In the genomic region with DNA sequence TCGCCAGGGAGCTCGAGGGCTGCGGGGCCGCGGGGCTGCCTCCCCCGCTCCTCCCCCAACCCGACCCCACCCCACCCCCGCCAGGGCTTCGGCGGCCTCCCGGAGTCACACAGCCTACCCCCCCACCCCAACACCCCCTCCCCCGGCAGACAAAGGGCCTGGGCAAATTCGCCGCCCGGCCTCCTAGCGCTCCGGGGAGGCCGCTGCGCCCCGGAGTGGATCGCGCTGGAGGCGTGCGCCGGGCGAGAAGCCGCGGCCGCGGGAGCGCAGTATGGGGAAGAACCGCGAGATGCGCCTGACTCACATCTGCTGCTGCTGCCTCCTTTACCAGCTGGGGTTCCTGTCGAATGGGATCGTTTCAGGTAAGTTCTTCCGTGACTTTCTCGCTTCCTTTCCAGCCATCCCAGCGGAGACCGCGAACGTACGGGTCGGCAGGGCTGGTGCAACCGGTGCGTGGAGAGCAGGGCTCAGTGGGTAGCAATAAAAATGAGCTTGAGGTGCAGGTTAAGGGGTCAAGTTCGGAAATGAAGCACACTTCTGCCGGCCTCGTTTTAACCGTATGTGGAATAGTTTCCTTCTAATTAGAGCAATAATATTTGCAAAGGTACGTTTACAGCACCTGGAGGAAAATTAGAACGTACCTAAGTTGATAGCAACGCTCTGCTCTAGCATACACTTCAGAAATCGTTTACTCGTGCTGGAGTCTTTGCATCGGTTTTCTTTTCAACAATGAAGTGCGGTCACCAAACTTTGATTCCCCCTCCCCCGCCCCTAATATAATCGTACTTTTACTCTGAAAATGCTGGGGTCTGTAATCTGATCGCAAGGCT, we compare ENCODE assay signal across 8 cellular contexts. TPM values are rescaled to one million over a fixed set of nuclear protein-coding genes. Genes with fewer than 3 reads are reported as not detected.
DNase-seq lines count a peak whose midpoint lies in the region; ATAC-seq and TF ChIP-seq lines count a peak whose summit lies in the region.

TSS of gene ADAMTS19 (plus strand) at position 178 of the 830 bp plus-strand sequence. CDS start at position 272, 94 bp downstream.

- no peaks in the 10 kb centered on the region for H3K36me3 ChIP-seq in parathyroid adenoma (ENCODE audit: control insufficient read depth, insufficient read depth, low read length)

- H3K9me3 ChIP-seq in parathyroid adenoma (ENCODE audit: control insufficient read depth, low read length): no peaks in the 10 kb centered on the region

- H3K4me3 Mint-ChIP-seq in activated CD8-positive, alpha-beta T cell treated with anti-CD3 and anti-CD28 coated beads for 36 hours: no peak within 1 kb of the TSS

- POLR2A ChIA-PET in activated CD8-positive, alpha-beta T cell treated with anti-CD3 and anti-CD28 coated beads for 36 hours (lab: Charles Lee): no interaction called here

- no peak within 1 kb of the TSS for H2AFZ ChIP-seq in parathyroid adenoma

- no peaks in the 10 kb centered on the region for H3K27me3 ChIP-seq in parathyroid adenoma (ENCODE audit: control insufficient read depth, insufficient read depth, low read length)

- no peaks in the 10 kb centered on the region for H3K36me3 Mint-ChIP-seq in activated CD8-positive, alpha-beta T cell treated with anti-CD3 and anti-CD28 coated beads for 36 hours (ENCODE audit: low read depth)

- CTCF ChIA-PET in activated CD8-positive, alpha-beta T cell treated with anti-CD3 and anti-CD28 coated beads for 36 hours (lab: Charles Lee): interaction anchor here (1.0 kb wide), 1 partner anchor 312 kb away, joined by 3 read pairs; no protein-coding TSS in a partner anchor

- DNase-seq in GM13977 (ENCODE audit: low spot score) (peak; percentile 65), globus pallidus (ENCODE audit: low spot score) (peak; percentile 11), DMS79 treated with DMSO at 0.1 percent for 48 hours (lab: John Stamatoyannopoulos, UW) (no peak), middle frontal gyrus (ENCODE audit: extremely low spot score, low spot score) (no peak)
- DNase-seq in activated CD8-positive, alpha-beta T cell treated with anti-CD3 and anti-CD28 coated beads for 36 hours: peak; percentile 39

- no peak within 1 kb of the TSS for H3K27ac Mint-ChIP-seq in activated CD8-positive, alpha-beta T cell treated with anti-CD3 and anti-CD28 coated beads for 36 hours

- H3K4me2 ChIP-seq in parathyroid adenoma (ENCODE audit: low read length): peak within 1 kb of the TSS; percentile 82

- H3K4me3 ChIP-seq in parathyroid adenoma (ENCODE audit: low read depth, low read length): peak within 1 kb of the TSS; percentile 51

- no peaks in the 10 kb centered on the region for H3K4me1 ChIP-seq in parathyroid adenoma

- peaks cover under 1% of the 10 kb centered on the region for H3K9me3 Mint-ChIP-seq in activated CD8-positive, alpha-beta T cell treated with anti-CD3 and anti-CD28 coated beads for 36 hours

- peaks cover 41% of the 10 kb centered on the region for H3K27me3 Mint-ChIP-seq in activated CD8-positive, alpha-beta T cell treated with anti-CD3 and anti-CD28 coated beads for 36 hours

- no peak within 1 kb of the TSS for H3K9ac ChIP-seq in parathyroid adenoma

- TF ChIP-seq CTCF in GM13977 (IDR thresholded peaks at IDR 0.05; ENCODE audit: extremely low read depth, insufficient read depth, missing control alignments) (no peak), parathyroid adenoma (IDR thresholded peaks at IDR 0.05) (no peak)
- no peak for TF ChIP-seq CTCF in activated CD8-positive, alpha-beta T cell treated with anti-CD3 and anti-CD28 coated beads for 36 hours (IDR thresholded peaks at IDR 0.05)

- intact Hi-C loops in activated CD8-positive, alpha-beta T cell treated with anti-CD3 and anti-CD28 coated beads for 36 hours (cut with micrococcal nuclease): no loop called here

- peak; percentile 37 for ATAC-seq in HG03520 (IDR thresholded peaks at IDR 0.05; ENCODE audit: unreplicated experiment)
- peak; percentile 66 for ATAC-seq in activated CD8-positive, alpha-beta T cell treated with anti-CD3 and anti-CD28 coated beads for 36 hours
- ATAC-seq in HG03571 (IDR thresholded peaks at IDR 0.05; ENCODE audit: unreplicated experiment): no peak

- H3K27ac ChIP-seq in parathyroid adenoma: no peak within 1 kb of the TSS

- in situ Hi-C loops in GM13977 (cut with MboI; ENCODE audit: low pct_unique_long_range_greater_than_20kb, low sequenced_read_pairs, unreplicated experiment): no loop called here

- peaks cover 9% of the 10 kb centered on the region for H3K4me1 Mint-ChIP-seq in activated CD8-positive, alpha-beta T cell treated with anti-CD3 and anti-CD28 coated beads for 36 hours (ENCODE audit: low read depth)

- no peaks in the 10 kb centered on the region for H3K79me2 ChIP-seq in parathyroid adenoma

RNA-seq across cellular contexts. Expression of gene ADAMTS19, which starts in this region (rescaled TPM):
- total RNA-seq in activated CD8-positive, alpha-beta T cell treated with anti-CD3 and anti-CD28 coated beads for 36 hours: not detected

Comparison
In these comparisons a context has a peak if more than half of its experiments do, and no peak if none do; other contexts are left out.
1. Peak in DNase-seq and ATAC-seq in activated CD8-positive, alpha-beta T cell treated with anti-CD3 and anti-CD28 coated beads for 36 hours; RNA of the gene not detected or under 1 TPM.
2. DNase-seq: peak in GM13977 (single experiment) and globus pallidus (single experiment); none in DMS79 treated with DMSO at 0.1 percent for 48 hours (single experiment) and middle frontal gyrus (single experiment).